11 cellular contexts compared by ENCODE assay signal in the genomic region with DNA sequence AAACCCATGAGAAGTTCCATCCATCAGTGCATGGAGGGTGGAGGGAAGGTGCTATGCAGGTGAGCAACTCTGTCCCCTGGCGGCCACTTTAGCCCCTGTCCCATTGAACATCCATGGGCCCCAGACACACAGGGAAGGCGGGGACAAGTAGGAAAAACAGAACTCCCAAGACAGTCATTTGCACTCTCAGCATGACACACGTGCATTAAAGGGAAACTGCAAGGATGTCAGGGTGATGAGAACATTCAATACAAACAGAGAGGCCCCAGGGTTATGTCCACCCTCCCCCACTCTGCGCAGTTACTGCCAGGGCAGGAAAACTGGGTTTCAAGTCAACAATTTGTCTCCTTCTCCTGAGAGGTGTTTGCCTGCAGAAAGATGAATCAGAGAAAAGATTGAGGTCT. TPM values are rescaled to one million over a fixed set of nuclear protein-coding genes. Genes with fewer than 3 reads are reported as not detected.
DNase-seq lines count a peak whose midpoint lies in the region; ATAC-seq and TF ChIP-seq lines count a peak whose summit lies in the region.
"Had no signal": no experiment of that assay in that cellular context is flagged by ENCODE, and none has a peak within 500 bp of the region (broad histone marks: within the 10 kb centered on the region; RNA-seq: fewer than 3 reads in every experiment).

No MANE protein-coding gene starts in this region.

- H3K27me3 ChIP-seq in DOHH2 (ENCODE audit: control insufficient read depth, low read length) (peaks cover 46% of the 10 kb centered on the region), H9 (ENCODE audit: insufficient read depth, low read length) (peaks cover 6% of the 10 kb centered on the region; the same call in 1 of the 2 replicates)

- no peak overlapping the region for H3K14ac ChIP-seq in H9 (ENCODE audit: insufficient read depth, low read length)

- H3K27ac Mint-ChIP-seq in H9, result peak overlapping the region in 1 of 3 experiments; percentile 20; a peak in 1 of 7 replicates
- H3K27ac Mint-ChIP-seq in activated T-helper 17 cell treated with anti-CD3 and anti-CD28 coated beads, Interleukin-2, amount 50 U/mL, for 72 hours, result no peak overlapping the region

- TF ChIP-seq CTCF in DOHH2 (IDR thresholded peaks at IDR 0.05; ENCODE audit: low read depth, low read length, poor library complexity, severe bottlenecking) (peak; percentile 27), H9 (conservative IDR thresholded peaks at IDR 0.05) (peak; percentile 75)

- no peak overlapping the region for H3T11ph ChIP-seq in H9 (ENCODE audit: low read length)

- H2BK20ac ChIP-seq in H9 (ENCODE audit: low read depth, low read length, poor library complexity, severe bottlenecking), result no peak overlapping the region

- H3K4me2 ChIP-seq in DOHH2 (ENCODE audit: low read length), result no peak overlapping the region
- H3K4me2 ChIP-seq in H9 (ENCODE audit: insufficient read depth, insufficient read length, low read length), result no peak overlapping the region

- H3K4me1 Mint-ChIP-seq in H9, result peaks cover 36% of the 10 kb centered on the region in 2 experiments
- H3K4me1 Mint-ChIP-seq in activated T-helper 17 cell treated with anti-CD3 and anti-CD28 coated beads, Interleukin-2, amount 50 U/mL, for 72 hours, result peaks cover 16% of the 10 kb centered on the region

- H3K79me2 ChIP-seq in DOHH2 (ENCODE audit: control insufficient read depth, low read length) (no peaks in the 10 kb centered on the region), H9 (ENCODE audit: insufficient read depth, low read length) (no peaks in the 10 kb centered on the region)

- no peak overlapping the region for H3K9ac ChIP-seq in H9 (ENCODE audit: extremely low read depth, insufficient read length, low read length)

- H2AFZ ChIP-seq in H9 (ENCODE audit: low read length), result no peak overlapping the region

- no peak overlapping the region for H3K27ac ChIP-seq in DOHH2 (ENCODE audit: low read depth, low read length)
- H3K27ac ChIP-seq in H9 (ENCODE audit: insufficient read length, low read depth, low read length), result no peak overlapping the region
- H3K27ac ChIP-seq: heart right ventricle had no signal

- WGBS in H9 (ENCODE audit: extremely low coverage, insufficient read length, low lambda C conversion rate), result no CpG with 5 or more reads among the region's 4 CpGs

- H3K4me3 ChIP-seq in DOHH2 (ENCODE audit: low read length), result no peak overlapping the region
- H3K4me3 ChIP-seq: heart right ventricle had no signal

- H2AK5ac ChIP-seq in H9 (ENCODE audit: insufficient read length, low read length), result no peak overlapping the region

- no peak overlapping the region for H3K56ac ChIP-seq in H9 (ENCODE audit: insufficient read length, low read depth, low read length)

- in situ Hi-C loops in SK-MEL-5 (cut with HindIII; ENCODE audit: low pct_unique_long_range_greater_than_20kb, low sequenced_read_pairs), result no loop called here

- H3K9me3 Mint-ChIP-seq in H9, result no peaks in the 10 kb centered on the region
- no peaks in the 10 kb centered on the region for H3K9me3 Mint-ChIP-seq in activated T-helper 17 cell treated with anti-CD3 and anti-CD28 coated beads, Interleukin-2, amount 50 U/mL, for 72 hours

- H2BK15ac ChIP-seq in H9 (ENCODE audit: low read depth, low read length), result no peak overlapping the region

- H3K4me1 ChIP-seq in DOHH2 (ENCODE audit: control insufficient read depth, low read length) (peaks cover 6% of the 10 kb centered on the region; the same call in 1 of the 2 replicates), H9 (ENCODE audit: insufficient read depth, low read length) (no peaks in the 10 kb centered on the region)

- no peaks in the 10 kb centered on the region for H3K23me2 ChIP-seq in H9 (ENCODE audit: insufficient read length, low read depth, low read length, poor library complexity, severe bottlenecking)

- no peaks in the 10 kb centered on the region; a peak in 2 of 7 replicates for H3K36me3 Mint-ChIP-seq in H9 (ENCODE audit: insufficient read depth in 1 of 3, low read depth in 3 of 3)
- no peaks in the 10 kb centered on the region for H3K36me3 Mint-ChIP-seq in activated T-helper 17 cell treated with anti-CD3 and anti-CD28 coated beads, Interleukin-2, amount 50 U/mL, for 72 hours (ENCODE audit: low read depth)

- H3K4me3 Mint-ChIP-seq in H9, result no peak overlapping the region
- no peak overlapping the region for H3K4me3 Mint-ChIP-seq in activated T-helper 17 cell treated with anti-CD3 and anti-CD28 coated beads, Interleukin-2, amount 50 U/mL, for 72 hours

- H3K79me1 ChIP-seq in H9 (ENCODE audit: insufficient read depth, low read depth, low read length, poor library complexity, severe bottlenecking), result no peaks in the 10 kb centered on the region

- H2BK12ac ChIP-seq in H9 (ENCODE audit: insufficient read length, low read depth, low read length), result no peak overlapping the region

- H3K9me2 ChIP-seq in DOHH2 (replicated peaks; ENCODE audit: control insufficient read depth, low read length), result no peaks in the 10 kb centered on the region

- DNase-seq in H9 (peak; percentile 71), SK-MEL-5 (ENCODE audit: low read depth, low spot score) (peak; percentile 8), left lobe of liver (ENCODE audit: low spot score) (no peak), pons (ENCODE audit: low spot score) (no peak)
- DNase-seq: activated CD4-positive, alpha-beta T cell treated with anti-CD3 and anti-CD28 coated beads, Interleukin-2, amount 50 U/mL, for 48 hours; caudate nucleus; heart right ventricle had no signal

- H3F3A ChIP-seq in DOHH2 (ENCODE audit: control insufficient read depth, insufficient read depth), result no peaks in the 10 kb centered on the region

- no peak overlapping the region for H4K8ac ChIP-seq in H9 (replicated peaks; ENCODE audit: insufficient read length, low read depth, low read length)

- no peak overlapping the region for H4K5ac ChIP-seq in H9 (ENCODE audit: insufficient read length, low read depth, low read length)

- no peaks in the 10 kb centered on the region for H3K36me3 ChIP-seq in DOHH2 (ENCODE audit: control insufficient read depth, low read length)
- H3K36me3 ChIP-seq: heart right ventricle had no signal

- H3K9me3 ChIP-seq in DOHH2 (ENCODE audit: control insufficient read depth, insufficient read depth, low read length) (no peaks in the 10 kb centered on the region), H9 (ENCODE audit: control insufficient read depth, low read depth, low read length) (no peaks in the 10 kb centered on the region)
- H3K9me3 ChIP-seq: heart right ventricle had no signal

- H4K20me1 ChIP-seq in DOHH2 (ENCODE audit: control insufficient read depth, insufficient read depth, low read depth, low read length) (no peaks in the 10 kb centered on the region), H9 (ENCODE audit: control insufficient read depth, insufficient read depth, insufficient read length) (no peaks in the 10 kb centered on the region)

- H3K4ac ChIP-seq in H9 (ENCODE audit: low read depth, low read length), result no peak overlapping the region

- no peak overlapping the region for H2BK120ac ChIP-seq in H9 (ENCODE audit: low read depth, low read length, poor library complexity, severe bottlenecking)

- H3K27me3 Mint-ChIP-seq in H9 (ENCODE audit: low read depth), result peaks cover 19% of the 10 kb centered on the region
- H3K27me3 Mint-ChIP-seq in activated T-helper 17 cell treated with anti-CD3 and anti-CD28 coated beads, Interleukin-2, amount 50 U/mL, for 72 hours, result peaks cover 7% of the 10 kb centered on the region

- ATAC-seq in left lobe of liver (peak; percentile 71), HG02588 (IDR thresholded peaks at IDR 0.05; ENCODE audit: unreplicated experiment) (no peak)
- no peak for ATAC-seq in activated CD4-positive, CD25-positive, alpha-beta regulatory T cell treated with anti-CD3 and anti-CD28 coated beads, Interleukin-2, amount 50 U/mL, for 24 hours
- no peak for ATAC-seq in activated T-helper 17 cell treated with anti-CD3 and anti-CD28 coated beads, Interleukin-2, amount 50 U/mL, for 72 hours (replicated peaks)

- no peak overlapping the region for H3K23ac ChIP-seq in H9 (ENCODE audit: insufficient read length, low read depth, low read length)

- no peak overlapping the region for H3K18ac ChIP-seq in H9 (ENCODE audit: insufficient read length, low read depth, low read length)

- H2BK5ac ChIP-seq in H9 (ENCODE audit: insufficient read length, low read length), result no peak overlapping the region

- H4K91ac ChIP-seq in H9 (ENCODE audit: insufficient read length, low read depth, low read length), result no peak overlapping the region

RNA-seq across cellular contexts. Expression of a gene that starts 44.0 kb away (rescaled TPM):
- total RNA-seq in H9 (2021) (23.9 and 26.2 TPM in 2 replicates), left lobe of liver (25.7 TPM)
- total RNA-seq in SK-MEL-5 (2014; rRNA removed; shearing (Covaris generic)), result 11.9 and 12.0 TPM in 2 replicates
- polyA plus RNA-seq in SK-MEL-5 (2015; cell fraction: cytosol; rRNA removed), result 8.9 and 9.4 TPM in 2 replicates
- polyA plus RNA-seq in SK-MEL-5 (2015; cell fraction: nucleus; rRNA removed), result 10.4 and 17.4 TPM in 2 replicates
- total RNA-seq in activated T-helper 17 cell treated with anti-CD3 and anti-CD28 coated beads, Interleukin-2, amount 50 U/mL, for 72 hours, result 10 to 100 TPM; 21.8 to 24.5 TPM

Comparison
In these comparisons a context has a peak if more than half of its experiments do, and no peak if none do; other contexts are left out.
1. DNase-seq: peak in H9 (single experiment) and SK-MEL-5 (single experiment); none in left lobe of liver (single experiment) and pons (single experiment).